In genomic region chr21:37002851-37003250, GRCh38 we compare ENCODE assay signal across 7 cellular contexts. TPM values are rescaled to one million over a fixed set of nuclear protein-coding genes. Genes with fewer than 3 reads are reported as not detected.
"Had no signal": no experiment of that assay in that cellular context is flagged by ENCODE, and none has a peak within 500 bp of the region (broad histone marks: within the 10 kb centered on the region; RNA-seq: fewer than 3 reads in every experiment).

No MANE protein-coding gene starts in this region.

RNA-seq across cellular contexts. Expression of gene RIPPLY3, which starts 3.7 kb away (rescaled TPM):
- total RNA-seq: subcutaneous adipose tissue, thoracic aorta, thyroid gland, tibial nerve, upper lobe of right lung, urinary bladder, vagina had no signal
